In the genomic region with DNA sequence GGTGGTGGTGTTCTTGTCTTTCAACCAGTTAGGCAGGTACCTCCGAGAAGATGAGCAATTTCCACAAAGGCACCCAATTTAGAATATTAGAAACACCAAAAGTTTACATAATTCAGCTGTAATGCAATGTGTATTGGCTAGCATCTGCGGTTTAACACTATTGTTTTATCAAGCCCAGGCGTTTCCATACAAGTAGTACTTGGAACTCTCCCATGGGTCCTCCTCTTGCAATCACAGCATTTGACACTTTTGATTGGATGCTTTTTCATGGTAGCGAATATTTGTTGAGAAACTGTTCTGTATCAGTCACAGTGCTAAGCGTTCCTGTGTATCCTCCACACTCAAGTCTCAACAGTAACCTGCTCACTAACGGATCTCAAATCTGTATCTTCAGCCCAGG, we compare ENCODE assay signal across 22 cellular contexts. TPM values are rescaled to one million over a fixed set of nuclear protein-coding genes. Genes with fewer than 3 reads are reported as not detected.
"Had no signal": no experiment of that assay in that cellular context is flagged by ENCODE, and none has a peak within 500 bp of the region (broad histone marks: within the 10 kb centered on the region; RNA-seq: fewer than 3 reads in every experiment).

No MANE protein-coding gene starts in this region.

- H3K4me3 ChIP-seq: ascending aorta, gastroesophageal sphincter, hepatocyte, testis had no signal

- H3K79me2 ChIP-seq: hepatocyte, parathyroid adenoma had no signal

- H3K4me2 ChIP-seq: hepatocyte had no signal

- H3K9me3 Mint-ChIP-seq: activated CD4-positive, alpha-beta memory T cell treated with anti-CD3 and anti-CD28 coated beads, Interleukin-2, amount 10 ng/mL, durations not matched to agents 7 days and 5 days; activated CD4-positive, alpha-beta T cell treated with anti-CD3 and anti-CD28 coated beads, Interleukin-2, amount 10 ng/mL, durations not matched to agents 7 days and 5 days; activated naive CD4-positive, alpha-beta T cell treated with anti-CD3 and anti-CD28 coated beads, Interleukin-2, amount 10 ng/mL, durations not matched to agents 7 days and 5 days; activated naive CD8-positive, alpha-beta T cell treated with anti-CD3 and anti-CD28 coated beads, Interleukin-2, amount 10 ng/mL, durations not matched to agents 7 days and 5 days; activated T-cell treated with anti-CD3 and anti-CD28 coated beads, Interleukin-2, amount 50 U/mL, for 24 hours; naive thymus-derived CD4-positive, alpha-beta T cell had no signal

- H3K27me3 Mint-ChIP-seq: activated CD4-positive, alpha-beta memory T cell treated with anti-CD3 and anti-CD28 coated beads, Interleukin-2, amount 10 ng/mL, durations not matched to agents 7 days and 5 days; activated CD4-positive, alpha-beta T cell treated with anti-CD3 and anti-CD28 coated beads, Interleukin-2, amount 10 ng/mL, durations not matched to agents 7 days and 5 days; activated naive CD4-positive, alpha-beta T cell treated with anti-CD3 and anti-CD28 coated beads, Interleukin-2, amount 10 ng/mL, durations not matched to agents 7 days and 5 days; activated T-cell treated with anti-CD3 and anti-CD28 coated beads, Interleukin-2, amount 50 U/mL, for 24 hours; naive thymus-derived CD4-positive, alpha-beta T cell; T-helper 17 cell had no signal

- ATAC-seq: naive thymus-derived CD4-positive, alpha-beta T cell; right cardiac atrium; stimulated activated naive CD8-positive, alpha-beta T cell treated with anti-CD3 and anti-CD28 coated beads, Interleukin-15, Interleukin-2, amounts not matched to agents 100 U/mL and 50 U/mL, for 24 hours; T-helper 17 cell had no signal

- H2AFZ ChIP-seq: hepatocyte had no signal

- H3K9ac ChIP-seq: parathyroid adenoma had no signal

- H3K27ac ChIP-seq: ascending aorta, gastroesophageal sphincter, hepatocyte, parathyroid adenoma, testis had no signal

- DNase-seq: activated CD4-positive, alpha-beta memory T cell treated with anti-CD3 and anti-CD28 coated beads, Interleukin-2, amount 10 ng/mL, durations not matched to agents 7 days and 5 days; activated CD4-positive, alpha-beta T cell treated with anti-CD3 and anti-CD28 coated beads for 1 hour; activated CD4-positive, alpha-beta T cell treated with anti-CD3 and anti-CD28 coated beads, Interleukin-2, amount 10 ng/mL, durations not matched to agents 7 days and 5 days; activated CD8-positive, alpha-beta memory T cell treated with anti-CD3 and anti-CD28 coated beads, Interleukin-2, amount 50 U/mL, for 48 hours; activated gamma-delta T cell; activated naive CD4-positive, alpha-beta T cell treated with anti-CD3 and anti-CD28 coated beads, Interleukin-2, amount 10 ng/mL, durations not matched to agents 7 days and 5 days; activated naive CD8-positive, alpha-beta T cell treated with anti-CD3 and anti-CD28 coated beads, Interleukin-2, amount 10 ng/mL, durations not matched to agents 7 days and 5 days; activated T-cell treated with anti-CD3 and anti-CD28 coated beads, Interleukin-2, amount 50 U/mL, for 24 hours; naive thymus-derived CD4-positive, alpha-beta T cell; nucleus accumbens; right cardiac atrium; stimulated activated CD4-positive, alpha-beta T cell treated with anti-CD3 and anti-CD28 coated beads, Interleukin-2, amount 100 ng/mL, for 48 hours; stimulated activated naive CD8-positive, alpha-beta T cell treated with anti-CD3 and anti-CD28 coated beads, Interleukin-15, Interleukin-2, amounts not matched to agents 100 U/mL and 50 U/mL, for 24 hours; T-helper 17 cell; T1000; testis had no signal

- H3K4me1 ChIP-seq: ascending aorta, gastroesophageal sphincter, parathyroid adenoma, testis had no signal

- H3K36me3 Mint-ChIP-seq: activated naive CD4-positive, alpha-beta T cell treated with anti-CD3 and anti-CD28 coated beads, Interleukin-2, amount 10 ng/mL, durations not matched to agents 7 days and 5 days; activated naive CD8-positive, alpha-beta T cell treated with anti-CD3 and anti-CD28 coated beads, Interleukin-2, amount 10 ng/mL, durations not matched to agents 7 days and 5 days; brain; naive thymus-derived CD4-positive, alpha-beta T cell had no signal

- H3K4me1 Mint-ChIP-seq: activated CD4-positive, alpha-beta memory T cell treated with anti-CD3 and anti-CD28 coated beads, Interleukin-2, amount 10 ng/mL, durations not matched to agents 7 days and 5 days; activated CD4-positive, alpha-beta T cell treated with anti-CD3 and anti-CD28 coated beads, Interleukin-2, amount 10 ng/mL, durations not matched to agents 7 days and 5 days; activated naive CD4-positive, alpha-beta T cell treated with anti-CD3 and anti-CD28 coated beads, Interleukin-2, amount 10 ng/mL, durations not matched to agents 7 days and 5 days; activated naive CD8-positive, alpha-beta T cell treated with anti-CD3 and anti-CD28 coated beads, Interleukin-2, amount 10 ng/mL, durations not matched to agents 7 days and 5 days; naive thymus-derived CD4-positive, alpha-beta T cell; T-helper 17 cell had no signal

- H3K27me3 ChIP-seq: ascending aorta, gastroesophageal sphincter, hepatocyte, testis had no signal

- H3K9me3 ChIP-seq: ascending aorta, gastroesophageal sphincter, testis had no signal

- H3K27ac Mint-ChIP-seq: activated CD4-positive, alpha-beta memory T cell treated with anti-CD3 and anti-CD28 coated beads, Interleukin-2, amount 10 ng/mL, durations not matched to agents 7 days and 5 days; activated CD4-positive, alpha-beta T cell treated with anti-CD3 and anti-CD28 coated beads, Interleukin-2, amount 10 ng/mL, durations not matched to agents 7 days and 5 days; activated naive CD4-positive, alpha-beta T cell treated with anti-CD3 and anti-CD28 coated beads, Interleukin-2, amount 10 ng/mL, durations not matched to agents 7 days and 5 days; activated naive CD8-positive, alpha-beta T cell treated with anti-CD3 and anti-CD28 coated beads, Interleukin-2, amount 10 ng/mL, durations not matched to agents 7 days and 5 days; activated T-cell treated with anti-CD3 and anti-CD28 coated beads, Interleukin-2, amount 50 U/mL, for 24 hours; T-helper 17 cell had no signal

- H3K36me3 ChIP-seq: ascending aorta, gastroesophageal sphincter had no signal

- H3K4me3 Mint-ChIP-seq: activated CD4-positive, alpha-beta memory T cell treated with anti-CD3 and anti-CD28 coated beads, Interleukin-2, amount 10 ng/mL, durations not matched to agents 7 days and 5 days; activated CD4-positive, alpha-beta T cell treated with anti-CD3 and anti-CD28 coated beads, Interleukin-2, amount 10 ng/mL, durations not matched to agents 7 days and 5 days; activated naive CD4-positive, alpha-beta T cell treated with anti-CD3 and anti-CD28 coated beads, Interleukin-2, amount 10 ng/mL, durations not matched to agents 7 days and 5 days; activated naive CD8-positive, alpha-beta T cell treated with anti-CD3 and anti-CD28 coated beads, Interleukin-2, amount 10 ng/mL, durations not matched to agents 7 days and 5 days; activated T-cell treated with anti-CD3 and anti-CD28 coated beads, Interleukin-2, amount 50 U/mL, for 24 hours; brain; naive thymus-derived CD4-positive, alpha-beta T cell; T-helper 17 cell had no signal

RNA-seq across cellular contexts. Expression of a gene that starts 20.1 kb away (rescaled TPM):
- total RNA-seq: activated CD4-positive, alpha-beta memory T cell treated with anti-CD3 and anti-CD28 coated beads, Interleukin-2, amount 10 ng/mL, durations not matched to agents 7 days and 5 days; activated CD4-positive, alpha-beta T cell treated with anti-CD3 and anti-CD28 coated beads, Interleukin-2, amount 10 ng/mL, durations not matched to agents 7 days and 5 days; activated naive CD8-positive, alpha-beta T cell treated with anti-CD3 and anti-CD28 coated beads, Interleukin-2, amount 10 ng/mL, durations not matched to agents 7 days and 5 days; ascending aorta; liver; naive thymus-derived CD4-positive, alpha-beta T cell; T-helper 17 cell had no signal
- polyA plus RNA-seq: liver; naive thymus-derived CD4-positive, alpha-beta T cell had no signal
